Comparison of ENCODE assay signal across 23 cellular contexts in genomic region chr15:84898761-84899160, GRCh38. TPM values are rescaled to one million over a fixed set of nuclear protein-coding genes. Genes with fewer than 3 reads are reported as not detected.
"Had no signal": no experiment of that assay in that cellular context is flagged by ENCODE, and none has a peak within 500 bp of the region (broad histone marks: within the 10 kb centered on the region; RNA-seq: fewer than 3 reads in every experiment).

No MANE protein-coding gene starts in this region.

- H3K4me3 ChIP-seq: adrenal gland, Peyer's patch, SJCRH30 had no signal

- H3K9me3 ChIP-seq: SJCRH30, SK-N-SH had no signal

- H3K36me3 Mint-ChIP-seq: activated naive CD8-positive, alpha-beta T cell treated with anti-CD3 and anti-CD28 coated beads, Interleukin-2, amount 10 ng/mL, durations not matched to agents 7 days and 5 days had no signal

- H3K27ac ChIP-seq: adrenal gland, Peyer's patch, RWPE1, SJCRH30, VCaP had no signal

- ATAC-seq: activated CD8-positive, alpha-beta T cell treated with anti-CD3 and anti-CD28 coated beads for 36 hours had no signal

- H3K4me3 Mint-ChIP-seq: activated CD8-positive, alpha-beta T cell treated with anti-CD3 and anti-CD28 coated beads for 36 hours; activated naive CD8-positive, alpha-beta T cell treated with anti-CD3 and anti-CD28 coated beads, Interleukin-2, amount 10 ng/mL, durations not matched to agents 7 days and 5 days had no signal

- H3K36me3 ChIP-seq: adrenal gland, Peyer's patch, SJCRH30 had no signal

- H3K9me3 Mint-ChIP-seq: activated naive CD8-positive, alpha-beta T cell treated with anti-CD3 and anti-CD28 coated beads, Interleukin-2, amount 10 ng/mL, durations not matched to agents 7 days and 5 days had no signal

- DNase-seq: activated CD4-positive, alpha-beta T cell treated with anti-CD3 and anti-CD28 coated beads for 4 hours; activated CD8-positive, alpha-beta memory T cell treated with anti-CD3 and anti-CD28 coated beads, Interleukin-2, amount 50 U/mL, for 48 hours; activated CD8-positive, alpha-beta T cell treated with anti-CD3 and anti-CD28 coated beads for 36 hours; activated naive CD4-positive, alpha-beta T cell treated with anti-CD3 and anti-CD28 coated beads, Interleukin-2, amount 50 U/mL, for 16 hours; activated naive CD8-positive, alpha-beta T cell treated with anti-CD3 and anti-CD28 coated beads, Interleukin-2, amount 10 ng/mL, durations not matched to agents 7 days and 5 days; activated T-cell treated with anti-CD3 and anti-CD28 coated beads, Interleukin-2, amount 50 U/mL, for 1 hour; adrenal gland; anterior cingulate cortex; Kasumi-1; NCI-H1105 treated with DMSO at 0.1 percent for 48 hours; NCI-H1436 treated with DMSO at 0.1 percent for 48 hours; NCI-H187 treated with DMSO at 0.1 percent for 48 hours; NCI-H2081 treated with DMSO at 0.1 percent for 48 hours; NCI-H446; NCI-H524; Peyer's patch; Right ventricle myocardium superior; SJCRH30; SK-N-SH; T-helper 1 cell had no signal

- H3K27ac Mint-ChIP-seq: activated CD8-positive, alpha-beta T cell treated with anti-CD3 and anti-CD28 coated beads for 36 hours; activated naive CD8-positive, alpha-beta T cell treated with anti-CD3 and anti-CD28 coated beads, Interleukin-2, amount 10 ng/mL, durations not matched to agents 7 days and 5 days had no signal

- H3K4me1 Mint-ChIP-seq: activated naive CD8-positive, alpha-beta T cell treated with anti-CD3 and anti-CD28 coated beads, Interleukin-2, amount 10 ng/mL, durations not matched to agents 7 days and 5 days had no signal

- H3K27me3 ChIP-seq: adrenal gland, Peyer's patch, SJCRH30 had no signal

- H3K4me2 ChIP-seq: SK-N-SH had no signal

- H3K9ac ChIP-seq: SK-N-SH had no signal

- H3K4me1 ChIP-seq: adrenal gland, Peyer's patch, SJCRH30 had no signal

RNA-seq across cellular contexts. Expression of gene SLC28A1, which starts 14.3 kb away (rescaled TPM):
- total RNA-seq: activated CD8-positive, alpha-beta T cell treated with anti-CD3 and anti-CD28 coated beads for 36 hours; activated naive CD8-positive, alpha-beta T cell treated with anti-CD3 and anti-CD28 coated beads, Interleukin-2, amount 10 ng/mL, durations not matched to agents 7 days and 5 days; SJCRH30; T-helper 2 cell treated with Interferon-gamma antibody and Interleukin-4, amounts not matched to agents 100 ng/mL and 5 ng/mL, for 36 hours had no signal
- polyA plus RNA-seq: SK-N-SH had no signal
